15 cellular contexts compared by ENCODE assay signal in genomic region chr10:124994573-124995473, GRCh38. TPM values are rescaled to one million over a fixed set of nuclear protein-coding genes. Genes with fewer than 3 reads are reported as not detected.
DNase-seq lines count a peak whose midpoint lies in the region; ATAC-seq and TF ChIP-seq lines count a peak whose summit lies in the region.
"Had no signal": no experiment of that assay in that cellular context is flagged by ENCODE, and none has a peak within 500 bp of the region (broad histone marks: within the 10 kb centered on the region; RNA-seq: fewer than 3 reads in every experiment).

No MANE protein-coding gene starts in this region.

- H3K36me3 ChIP-seq in right lobe of liver = peaks cover 0 to 13% (median 3%) of the 10 kb centered on the region in 4 donors
- peaks cover 75 to 100% (median 99%) of the 10 kb centered on the region in 4 donors for H3K36me3 ChIP-seq in stomach
- peaks cover 41 to 100% (median 54%) of the 10 kb centered on the region in 3 donors for H3K36me3 ChIP-seq in esophagus squamous epithelium

- TF ChIP-seq POLR2A in right lobe of liver (IDR thresholded peaks at IDR 0.05) (no peak), stomach (IDR thresholded peaks at IDR 0.05) (no peak), esophagus squamous epithelium (IDR thresholded peaks at IDR 0.05) (no peak)

- no peak for TF ChIP-seq EP300 in stomach (IDR thresholded peaks at IDR 0.05)

- peak overlapping the region; percentile 70 for H3K27ac ChIP-seq in caudate nucleus (ENCODE audit: low read depth, low read length)
- H3K27ac ChIP-seq in right lobe of liver = no peak overlapping the region
- H3K27ac ChIP-seq in stomach = no peak overlapping the region
- no peak overlapping the region for H3K27ac ChIP-seq in esophagus squamous epithelium
- H3K27ac ChIP-seq: 22Rv1, transverse colon had no signal

- no peak overlapping the region for H3K4me3 ChIP-seq in right lobe of liver
- no peak overlapping the region for H3K4me3 ChIP-seq in stomach
- no peak overlapping the region for H3K4me3 ChIP-seq in esophagus squamous epithelium
- H3K4me3 ChIP-seq: transverse colon had no signal

- DNase-seq in activated CD4-positive, CD25-positive, alpha-beta regulatory T cell treated with anti-CD3 and anti-CD28 coated beads, Interleukin-2, amount 50 U/mL, for 72 hours = peak; percentile 20
- DNase-seq in activated CD4-positive, CD25-positive, alpha-beta regulatory T cell (lab: John Stamatoyannopoulos, UW) = no peak
- DNase-seq in caudate nucleus (lab: John Stamatoyannopoulos, UW) (peak in 17 of 61 donors; percentile 26 to 76 (median 49)), right lobe of liver (peak in 2 of 3 donors; percentile 47 to 55), stomach (peak; percentile 25), DMS 273 (lab: John Stamatoyannopoulos, UW; ENCODE audit: unreplicated experiment) (no peak), esophagus squamous epithelium (lab: John Stamatoyannopoulos, UW) (no peak)
- DNase-seq in activated naive CD4-positive, alpha-beta T cell treated with anti-CD3 and anti-CD28 coated beads, Interleukin-2, amount 50 U/mL, for 16 hours = no peak
- DNase-seq: activated CD4-positive, alpha-beta T cell treated with anti-CD3 and anti-CD28 coated beads, Interleukin-2, amount 10 ng/mL, durations not matched to agents 7 days and 5 days; CD4-positive, CD25-positive, alpha-beta regulatory T cell; effector CD8-positive, alpha-beta T cell; MM.1S; transverse colon had no signal

- 79% methylated on average over 7 of the region's 31 CpGs for WGBS in right lobe of liver (ENCODE audit: insufficient coverage, low coverage, low lambda C conversion rate, missing lambda C conversion rate)
- 72 to 87% (median 86%) methylated on average over 13 to 31 of the region's 31 CpGs for WGBS in stomach, 5 donors
- 74 to 80% methylated on average over 12 to 26 of the region's 31 CpGs for WGBS in esophagus squamous epithelium, 2 donors

- ATAC-seq in right lobe of liver = peak in 1 of 4 donors; percentile 16
- ATAC-seq: activated T-helper 17 cell treated with anti-CD3 and anti-CD28 coated beads, Interleukin-2, amount 50 U/mL, for 72 hours had no signal

- H3K9me3 ChIP-seq in right lobe of liver (no peaks in the 10 kb centered on the region), stomach (no peaks in the 10 kb centered on the region), esophagus squamous epithelium (no peaks in the 10 kb centered on the region)
- H3K9me3 ChIP-seq: transverse colon had no signal

- intact Hi-C loops in right lobe of liver (cut with DNase I) = loop anchor here in 1 of 2 donors (10.0 kb wide), 1 partner anchor 60 kb away; no protein-coding TSS in a partner anchor
- intact Hi-C loops in stomach (cut with DNase I; ENCODE audit: low total_unique reads) = no loop called here
- intact Hi-C loops in esophagus squamous epithelium (cut with DNase I) = loop anchor here (5.0 kb wide), 1 partner anchor 57 kb away; no protein-coding TSS in a partner anchor

- H3K4me1 ChIP-seq in right lobe of liver (no peaks in the 10 kb centered on the region), stomach (peaks cover 9 to 29% (median 21%) of the 10 kb centered on the region in 4 donors), esophagus squamous epithelium (peaks cover 0 to 23% (median 10%) of the 10 kb centered on the region in 3 donors)

- H3K27me3 ChIP-seq in right lobe of liver (no peaks in the 10 kb centered on the region), stomach (no peaks in the 10 kb centered on the region), esophagus squamous epithelium (no peaks in the 10 kb centered on the region)
- H3K27me3 ChIP-seq: transverse colon had no signal

- no peak for TF ChIP-seq CTCF in right lobe of liver (IDR thresholded peaks at IDR 0.05)
- TF ChIP-seq CTCF in stomach (IDR thresholded peaks at IDR 0.05) = no peak
- no peak for TF ChIP-seq CTCF in esophagus squamous epithelium (IDR thresholded peaks at IDR 0.05)

RNA-seq across cellular contexts. Expression of gene ZRANB1, which starts 52.9 kb away (rescaled TPM):
- total RNA-seq in right lobe of liver = 10 to 100 TPM in 4 of 6 experiments, 1 to 10 TPM in 2; 8.6 to 17.6 (median 11.6) TPM
- total RNA-seq in stomach = 10 to 100 TPM in 4 of 5 donors, 1 to 10 TPM in 1; 9.3 to 63.7 (median 11.6) TPM
- polyA plus RNA-seq in stomach = 10 to 100 TPM in 1 of 3 donors, 1 to 10 TPM in 2; 7.0 to 15.0 (median 9.1) TPM
- 10 to 100 TPM; 11.7 to 25.2 (median 17.4) TPM for total RNA-seq in esophagus squamous epithelium

Comparison
In these comparisons a context has a peak if more than half of its experiments do, and no peak if none do; other contexts are left out.
1. DNase-seq: peak in activated CD4-positive, CD25-positive, alpha-beta regulatory T cell treated with anti-CD3 and anti-CD28 coated beads, Interleukin-2, amount 50 U/mL, for 72 hours (single experiment), right lobe of liver (2 of 3) and stomach (single experiment); none in activated CD4-positive, CD25-positive, alpha-beta regulatory T cell (0 of 4), DMS 273 (single experiment), activated naive CD4-positive, alpha-beta T cell treated with anti-CD3 and anti-CD28 coated beads, Interleukin-2, amount 50 U/mL, for 16 hours (single experiment) and esophagus squamous epithelium (single experiment).